Comparison of ENCODE assay signal across 8 cellular contexts in the genomic region with DNA sequence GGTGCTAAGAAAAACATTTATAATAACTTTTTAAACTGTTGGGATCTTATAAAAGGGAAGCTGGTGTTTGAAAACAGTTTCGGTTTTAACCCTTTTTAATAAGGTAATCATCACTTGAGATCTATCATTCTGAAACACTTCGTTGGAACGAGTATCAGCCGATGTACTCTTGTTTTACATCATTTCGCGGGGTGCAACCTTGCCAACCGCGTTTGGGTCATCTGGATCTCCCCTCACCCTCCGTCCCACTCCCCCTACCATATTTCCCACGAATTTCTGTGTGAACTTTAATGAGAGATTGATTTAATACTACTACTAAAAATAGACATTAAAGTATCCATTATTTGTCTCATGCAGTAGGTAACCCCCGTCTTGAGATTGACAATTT. TPM values are rescaled to one million over a fixed set of nuclear protein-coding genes. Genes with fewer than 3 reads are reported as not detected.
DNase-seq lines count a peak whose midpoint lies in the region; ATAC-seq, FAIRE-seq and TF ChIP-seq lines count a peak whose summit lies in the region.

No MANE protein-coding gene starts in this region.

- peak; percentile 88 for FAIRE-seq in GM12891 (lab: Jason Lieb, UNC)

- TF ChIP-seq CTCF in lower lobe of right lung (IDR thresholded peaks at IDR 0.05) (no peak), thoracic aorta (IDR thresholded peaks at IDR 0.05) (no peak)

- H3K27ac ChIP-seq in lower lobe of right lung (peak overlapping the region; percentile 88), thoracic aorta (peak overlapping the region; percentile 86 to 92)

- H3K4me1 ChIP-seq in lower lobe of right lung (peaks cover 60% of the 10 kb centered on the region), thoracic aorta (ENCODE audit: control insufficient read depth in 1 of 2, low read depth in 2 of 2) (peaks cover 31 to 55% of the 10 kb centered on the region in 2 donors)

- TF ChIP-seq POLR2A in GM12891 (IDR thresholded peaks at IDR 0.05; ENCODE audit: low read depth, low read length) = no peak

- ATAC-seq in lower lobe of right lung (no peak), thoracic aorta (ENCODE audit: insufficient number of reproducible peaks, low FRiP score, low read depth) (no peak), GM18517 (IDR thresholded peaks at IDR 0.05; ENCODE audit: unreplicated experiment) (no peak)

- DNase-seq in GM12891 (ENCODE audit: insufficient read length, low spot score) (no peak), NCI-H1105 treated with DMSO at 0.1 percent for 48 hours (lab: John Stamatoyannopoulos, UW) (peak; percentile 39), astrocyte of the hippocampus (ENCODE audit: low read depth, low spot score) (peak; percentile 40), lower lobe of right lung (no peak), thoracic aorta (ENCODE audit: low spot score) (no peak), NCI-H2029 (lab: John Stamatoyannopoulos, UW) (no peak), nucleus accumbens (lab: John Stamatoyannopoulos, UW) (no peak)

- H3K36me3 ChIP-seq in lower lobe of right lung (no peaks in the 10 kb centered on the region), thoracic aorta (no peaks in the 10 kb centered on the region)

- no peaks in the 10 kb centered on the region for H3K9me3 ChIP-seq in lower lobe of right lung
- no peaks in the 10 kb centered on the region for H3K9me3 ChIP-seq in thoracic aorta

- H3K27me3 ChIP-seq in lower lobe of right lung (ENCODE audit: low read depth) (no peaks in the 10 kb centered on the region), thoracic aorta (replicated peaks; ENCODE audit: insufficient read depth) (no peaks in the 10 kb centered on the region)

- peak overlapping the region; percentile 67 for H3K4me3 ChIP-seq in lower lobe of right lung
- peak overlapping the region; percentile 93 for H3K4me3 ChIP-seq in thoracic aorta

- intact Hi-C loops in lower lobe of right lung (cut with DNase I) = no loop called here

TF ChIP-seq in GM12891, 5 proteins besides CTCF, POLR2A, EP300 and RAD21:
- no peak for TF ChIP-seq TAF1 (IDR thresholded peaks at IDR 0.05; ENCODE audit: low read depth, low read length)
- no peak for TF ChIP-seq PAX5 (IDR thresholded peaks at IDR 0.05; ENCODE audit: insufficient read depth, low read length, severe bottlenecking)
- no peak for TF ChIP-seq POU2F2 (IDR thresholded peaks at IDR 0.05; ENCODE audit: low read depth, low read length)
- no peak for TF ChIP-seq POLR2AphosphoS5 (IDR thresholded peaks at IDR 0.05; ENCODE audit: low read depth, low read length)
- no peak for TF ChIP-seq SPI1 (IDR thresholded peaks at IDR 0.05; ENCODE audit: low read depth, low read length)

RNA-seq across cellular contexts. Expression of gene CREB1, which starts 1.3 kb away (rescaled TPM):
- polyA plus RNA-seq in GM12891 (2012; ENCODE audit: low read depth, missing spikeins) = 24.4 TPM
- total RNA-seq in lower lobe of right lung (71.3 TPM), thoracic aorta (10 to 100 TPM; 37.1 to 49.0 TPM)

Comparison
In these comparisons a context has a peak if more than half of its experiments do, and no peak if none do; other contexts are left out.
1. DNase-seq: peak in NCI-H1105 treated with DMSO at 0.1 percent for 48 hours (single experiment) and astrocyte of the hippocampus (single experiment); none in GM12891 (single experiment), lower lobe of right lung (single experiment), thoracic aorta (single experiment), NCI-H2029 (single experiment) and nucleus accumbens (0 of 56).